ENCODE assay signal across 35 cellular contexts in the genomic region with DNA sequence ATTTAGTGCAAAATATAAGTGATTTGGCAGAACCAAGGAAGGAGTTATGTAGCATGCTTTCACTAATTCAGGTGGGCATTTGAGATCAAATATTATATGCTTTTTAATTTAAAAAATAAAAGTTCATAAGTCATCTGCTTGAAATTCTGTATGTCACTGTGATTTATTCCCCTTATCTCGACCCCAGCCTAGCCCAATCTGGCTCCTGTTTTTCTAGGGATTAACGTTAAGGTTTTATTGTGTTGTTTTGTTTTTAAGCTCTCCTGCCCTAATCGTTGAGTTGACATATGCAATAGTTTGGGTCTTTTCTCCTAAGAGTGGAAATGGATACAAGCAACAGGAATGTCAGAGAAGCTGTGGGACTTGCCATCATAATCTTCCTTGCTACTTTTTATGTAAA. TPM values are rescaled to one million over a fixed set of nuclear protein-coding genes. Genes with fewer than 3 reads are reported as not detected.
"Had no signal": no experiment of that assay in that cellular context is flagged by ENCODE, and none has a peak within 500 bp of the region (broad histone marks: within the 10 kb centered on the region; RNA-seq: fewer than 3 reads in every experiment).

No MANE protein-coding gene starts in this region.

- ATAC-seq: activated naive CD4-positive, alpha-beta T cell treated with anti-CD3 and anti-CD28 coated beads, Interleukin-2, amount 50 U/mL, for 72 hours; activated naive CD8-positive, alpha-beta T cell treated with anti-CD3 and anti-CD28 coated beads, Interleukin-2, amount 50 U/mL, for 24 hours; activated T-cell treated with anti-CD3 and anti-CD28 coated beads, Interleukin-2, amount 50 U/mL, for 4 hours; activated T-cell treated with anti-CD3 and anti-CD28 coated beads, Interleukin-2, amount 50 U/mL, for 72 hours; activated T-helper 17 cell treated with anti-CD3 and anti-CD28 coated beads, Interleukin-2, amount 50 U/mL, for 72 hours; body of pancreas had no signal

- H3K36me3 ChIP-seq: ascending aorta, brain microvascular endothelial cell, breast epithelium, cardiac muscle cell, colonic mucosa had no signal

- H3K27ac ChIP-seq: ascending aorta, body of pancreas, brain microvascular endothelial cell, breast epithelium, cardiac muscle cell, colonic mucosa had no signal

- H3K9me3 ChIP-seq: ascending aorta, body of pancreas, breast epithelium, colonic mucosa had no signal

- H3K4me3 ChIP-seq: ascending aorta, body of pancreas, breast epithelium, cardiac muscle cell, colonic mucosa had no signal

- H3K27me3 ChIP-seq: ascending aorta, body of pancreas, brain microvascular endothelial cell, breast epithelium, colonic mucosa had no signal

- H3K4me1 ChIP-seq: ascending aorta, breast epithelium, colonic mucosa had no signal

- FAIRE-seq: astrocyte, bronchial epithelial cell, colon had no signal

- DNase-seq: activated effector memory CD4-positive, alpha-beta T cell treated with anti-CD3 and anti-CD28 coated beads, Interleukin-2, amount 50 U/mL, for 16 hours; activated gamma-delta T cell; activated gamma-delta T cell treated with Interleukin-2 at 50 U/mL for 16 hours; activated naive CD4-positive, alpha-beta T cell; activated naive CD4-positive, alpha-beta T cell treated with anti-CD3 and anti-CD28 coated beads for 36 hours; activated naive CD4-positive, alpha-beta T cell treated with anti-CD3 and anti-CD28 coated beads, Interleukin-2, amount 10 ng/mL, durations not matched to agents 7 days and 5 days; activated naive CD4-positive, alpha-beta T cell treated with anti-CD3 and anti-CD28 coated beads, Interleukin-2, amount 50 U/mL, for 16 hours; activated naive CD4-positive, alpha-beta T cell treated with Interleukin-2 at 50 U/mL for 16 hours; activated naive CD8-positive, alpha-beta T cell treated with anti-CD3 and anti-CD28 coated beads for 36 hours; activated naive CD8-positive, alpha-beta T cell treated with anti-CD3 and anti-CD28 coated beads, Interleukin-2, amount 10 ng/mL, durations not matched to agents 7 days and 5 days; activated naive CD8-positive, alpha-beta T cell treated with anti-CD3 and anti-CD28 coated beads, Interleukin-2, amount 50 U/mL, for 24 hours; activated T-cell treated with anti-CD3 and anti-CD28 coated beads, Interleukin-2, amount 50 U/mL, for 24 hours; activated T-cell treated with anti-CD3 and anti-CD28 coated beads, Interleukin-2, amount 50 U/mL, for 4 hours; activated T-cell treated with anti-CD3 and anti-CD28 coated beads, Interleukin-2, amount 50 U/mL, for 48 hours; activated T-cell treated with anti-CD3 and anti-CD28 coated beads, Interleukin-2, amount 50 U/mL, for 72 hours; amniotic stem cell; amygdala; anterior cingulate cortex; aorta; body of pancreas; brain microvascular endothelial cell; caudate nucleus; central memory CD4-positive, alpha-beta T cell; cerebellar nuclear complex; colonic mucosa had no signal

RNA-seq across cellular contexts. Expression of gene WIPF3, which starts 42.6 kb away (rescaled TPM):
- total RNA-seq: activated naive CD4-positive, alpha-beta T cell treated with anti-CD3 and anti-CD28 coated beads for 36 hours; activated naive CD4-positive, alpha-beta T cell treated with anti-CD3 and anti-CD28 coated beads, Interleukin-2, amount 50 U/mL, for 72 hours; activated naive CD8-positive, alpha-beta T cell treated with anti-CD3 and anti-CD28 coated beads for 36 hours; activated naive CD8-positive, alpha-beta T cell treated with anti-CD3 and anti-CD28 coated beads, Interleukin-2, amount 10 ng/mL, durations not matched to agents 7 days and 5 days; activated T-cell treated with anti-CD3 and anti-CD28 coated beads, Interleukin-2, amount 50 U/mL, for 4 hours; activated T-cell treated with anti-CD3 and anti-CD28 coated beads, Interleukin-2, amount 50 U/mL, for 72 hours; activated T-helper 1 cell treated with anti-CD3 and anti-CD28 coated beads, Interleukin-12 subunit alpha, Interleukin-12 subunit beta, Interleukin-2, Interleukin-4 antibody, amounts not matched to agents 30 ng/mL and 10 ng/mL and 1 ng/mL, durations not matched to agents 14 hours and 24 hours and 36 hours; activated T-helper 17 cell treated with anti-CD3 and anti-CD28 coated beads, Interleukin-2, amount 50 U/mL, for 72 hours; activated T-helper 2 cell treated with anti-CD3 and anti-CD28 coated beads, Interferon-gamma antibody, Interleukin-2, Interleukin-4, amounts not matched to agents 10 μg/mL and 5 μg/mL and 100 μg/mL, durations not matched to agents 14 hours and 24 hours and 36 hours had no signal
